In the genomic region with DNA sequence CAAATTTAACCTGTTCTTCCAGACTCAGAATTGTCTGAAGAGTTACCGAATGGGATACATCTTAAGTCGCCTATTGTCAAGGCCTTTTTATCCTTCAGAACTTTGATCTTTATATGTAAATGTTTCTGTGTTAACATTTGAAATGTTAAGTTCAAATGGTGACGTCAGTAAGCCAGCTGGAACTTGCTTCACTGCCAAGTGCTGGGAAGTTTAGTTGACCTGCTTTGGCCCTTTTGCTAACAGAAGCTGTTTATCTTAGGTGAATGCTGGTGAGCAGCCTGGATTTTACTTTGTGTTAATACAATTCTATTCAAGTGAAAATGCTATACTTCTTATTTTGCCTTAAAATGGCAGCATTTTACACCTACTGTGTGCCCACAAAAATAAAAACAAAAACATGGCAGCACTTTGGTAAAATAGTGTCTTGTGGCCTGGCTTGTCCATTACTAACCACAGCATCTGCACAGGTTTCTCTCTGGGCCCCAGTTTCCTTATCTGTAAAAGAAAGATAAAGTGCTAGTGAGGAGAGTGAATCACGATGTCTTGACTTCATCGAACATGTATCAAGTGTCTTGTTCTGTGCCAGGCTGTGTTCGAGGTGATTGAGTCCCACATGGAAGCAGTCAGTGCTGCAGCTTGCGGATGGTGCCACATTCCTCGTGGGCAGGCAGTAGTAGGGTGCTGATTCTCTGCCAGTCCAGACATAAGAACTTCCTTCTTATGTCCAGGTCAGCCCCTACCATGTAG, we compare ENCODE assay signal across 8 cellular contexts. TPM values are rescaled to one million over a fixed set of nuclear protein-coding genes. Genes with fewer than 3 reads are reported as not detected.
DNase-seq lines count a peak whose midpoint lies in the region; ATAC-seq and TF ChIP-seq lines count a peak whose summit lies in the region.

No MANE protein-coding gene starts in this region.

- H3K9me3 ChIP-seq in OCI-LY1 (ENCODE audit: low read length), result no peaks in the 10 kb centered on the region
- no peaks in the 10 kb centered on the region for H3K9me3 ChIP-seq in neural cell (ENCODE audit: low read length)

- no peak for TF ChIP-seq EP300 in neural cell (conservative IDR thresholded peaks at IDR 0.05; ENCODE audit: poor library complexity, severe bottlenecking)

- H3K27ac ChIP-seq in OCI-LY1 (ENCODE audit: low read depth, low read length, poor library complexity, severe bottlenecking) (peak overlapping the region; percentile 4), neural cell (ENCODE audit: low read length) (no peak overlapping the region)

- H4K20me1 ChIP-seq in OCI-LY1 (ENCODE audit: insufficient read depth, low read length) (0 out of 2 replicates have a peak, but pooled peaks cover 2% of the 10 kb centered on the region), neural cell (ENCODE audit: insufficient read depth) (no peaks in the 10 kb centered on the region)

- TF ChIP-seq CTCF in OCI-LY1 (IDR thresholded peaks at IDR 0.05; ENCODE audit: low read length) (no peak), epithelial cell of proximal tubule (conservative IDR thresholded peaks at IDR 0.05; ENCODE audit: low read depth, low read length) (no peak), neural cell (IDR thresholded peaks at IDR 0.05; ENCODE audit: poor library complexity, severe bottlenecking) (no peak)

- no peaks in the 10 kb centered on the region for H3F3A ChIP-seq in OCI-LY1 (ENCODE audit: insufficient read depth, low read length)
- H3F3A ChIP-seq in neural cell (ENCODE audit: insufficient read depth, low read length, poor library complexity, severe bottlenecking), result no peaks in the 10 kb centered on the region

- H3K36me3 ChIP-seq in OCI-LY1 (ENCODE audit: insufficient read depth, low read length), result peaks cover 9% of the 10 kb centered on the region; the same call in 1 of the 2 replicates
- no peaks in the 10 kb centered on the region for H3K36me3 ChIP-seq in neural cell (ENCODE audit: insufficient read depth, low read length)

- peaks cover 24% of the 10 kb centered on the region for H3K4me1 ChIP-seq in OCI-LY1 (ENCODE audit: insufficient read depth, low read length, severe bottlenecking)

- H3K79me2 ChIP-seq in OCI-LY1 (ENCODE audit: insufficient read depth, low read length) (peaks cover 50% of the 10 kb centered on the region), neural cell (replicated peaks; ENCODE audit: insufficient read depth, low read length) (peaks cover 48% of the 10 kb centered on the region)

- peaks cover 17 to 29% of the 10 kb centered on the region in 2 donors for H3K36me3 Mint-ChIP-seq in activated naive CD4-positive, alpha-beta T cell treated with anti-CD3 and anti-CD28 coated beads, Interleukin-2, amount 50 U/mL, for 72 hours

- no peak for TF ChIP-seq RAD21 in neural cell (conservative IDR thresholded peaks at IDR 0.05)

- peak overlapping the region; percentile 92 for H3K4me3 ChIP-seq in OCI-LY1 (ENCODE audit: low read depth, low read length, poor library complexity, severe bottlenecking)
- peak overlapping the region; percentile 87 for H3K4me3 ChIP-seq in epithelial cell of proximal tubule (ENCODE audit: low read depth, low read length)
- H3K4me3 ChIP-seq in neural cell (ENCODE audit: low read length), result peak overlapping the region; percentile 93

- H3K27me3 ChIP-seq in OCI-LY1 (ENCODE audit: insufficient read depth, low read length), result no peaks in the 10 kb centered on the region
- H3K27me3 ChIP-seq in neural cell (ENCODE audit: insufficient read depth, low read depth, low read length), result no peaks in the 10 kb centered on the region

- H3K9ac ChIP-seq in OCI-LY1 (ENCODE audit: low read length), result peak overlapping the region; percentile 82
- no peak overlapping the region for H3K9ac ChIP-seq in neural cell (ENCODE audit: low read length)

- no peak for ATAC-seq in activated naive CD4-positive, alpha-beta T cell treated with anti-CD3 and anti-CD28 coated beads, Interleukin-2, amount 50 U/mL, for 72 hours

- H3K9me3 Mint-ChIP-seq in activated naive CD4-positive, alpha-beta T cell treated with anti-CD3 and anti-CD28 coated beads, Interleukin-2, amount 50 U/mL, for 72 hours, result peaks cover 3 to 5% of the 10 kb centered on the region in 2 donors

- H2AFZ ChIP-seq in OCI-LY1 (ENCODE audit: low read length) (no peak overlapping the region), neural cell (ENCODE audit: low read depth, low read length) (no peak overlapping the region)

- DNase-seq in CMK (ENCODE audit: low read depth) (peak; percentile 45), epithelial cell of proximal tubule (ENCODE audit: low read depth) (peak; percentile 47), NCI-H1105 (lab: John Stamatoyannopoulos, UW) (no peak), NCI-H82 (lab: John Stamatoyannopoulos, UW) (no peak), NK-92 (lab: John Stamatoyannopoulos, UW; ENCODE audit: unreplicated experiment) (no peak)
- no peak for DNase-seq in activated naive CD4-positive, alpha-beta T cell treated with anti-CD3 and anti-CD28 coated beads, Interleukin-2, amount 50 U/mL, for 72 hours (ENCODE audit: low spot score in 2 of 2)

- no peak overlapping the region for H3K27ac Mint-ChIP-seq in activated naive CD4-positive, alpha-beta T cell treated with anti-CD3 and anti-CD28 coated beads, Interleukin-2, amount 50 U/mL, for 72 hours

- H3K4me2 ChIP-seq in OCI-LY1 (ENCODE audit: low read length) (peak overlapping the region; percentile 64), neural cell (ENCODE audit: low read length) (no peak overlapping the region)

- H3K9me2 ChIP-seq in OCI-LY1 (ENCODE audit: low read depth, low read length) (no peaks in the 10 kb centered on the region), neural cell (ENCODE audit: insufficient read depth, low read length) (no peaks in the 10 kb centered on the region)

TF ChIP-seq in neural cell, 6 proteins besides CTCF, POLR2A, EP300 and RAD21:
- TF ChIP-seq EZH2 (IDR thresholded peaks at IDR 0.05; ENCODE audit: borderline replicate concordance, insufficient read depth, low read length, poor library complexity, severe bottlenecking) (no peak), TAF1 (IDR thresholded peaks at IDR 0.05; ENCODE audit: low read depth) (no peak), POLR2AphosphoS5 (IDR thresholded peaks at IDR 0.05) (no peak), SMC3 (conservative IDR thresholded peaks at IDR 0.05; ENCODE audit: poor library complexity) (no peak), MXI1 (conservative IDR thresholded peaks at IDR 0.05; ENCODE audit: poor library complexity, severe bottlenecking) (no peak)
- TF ChIP-seq, protein P1, sequence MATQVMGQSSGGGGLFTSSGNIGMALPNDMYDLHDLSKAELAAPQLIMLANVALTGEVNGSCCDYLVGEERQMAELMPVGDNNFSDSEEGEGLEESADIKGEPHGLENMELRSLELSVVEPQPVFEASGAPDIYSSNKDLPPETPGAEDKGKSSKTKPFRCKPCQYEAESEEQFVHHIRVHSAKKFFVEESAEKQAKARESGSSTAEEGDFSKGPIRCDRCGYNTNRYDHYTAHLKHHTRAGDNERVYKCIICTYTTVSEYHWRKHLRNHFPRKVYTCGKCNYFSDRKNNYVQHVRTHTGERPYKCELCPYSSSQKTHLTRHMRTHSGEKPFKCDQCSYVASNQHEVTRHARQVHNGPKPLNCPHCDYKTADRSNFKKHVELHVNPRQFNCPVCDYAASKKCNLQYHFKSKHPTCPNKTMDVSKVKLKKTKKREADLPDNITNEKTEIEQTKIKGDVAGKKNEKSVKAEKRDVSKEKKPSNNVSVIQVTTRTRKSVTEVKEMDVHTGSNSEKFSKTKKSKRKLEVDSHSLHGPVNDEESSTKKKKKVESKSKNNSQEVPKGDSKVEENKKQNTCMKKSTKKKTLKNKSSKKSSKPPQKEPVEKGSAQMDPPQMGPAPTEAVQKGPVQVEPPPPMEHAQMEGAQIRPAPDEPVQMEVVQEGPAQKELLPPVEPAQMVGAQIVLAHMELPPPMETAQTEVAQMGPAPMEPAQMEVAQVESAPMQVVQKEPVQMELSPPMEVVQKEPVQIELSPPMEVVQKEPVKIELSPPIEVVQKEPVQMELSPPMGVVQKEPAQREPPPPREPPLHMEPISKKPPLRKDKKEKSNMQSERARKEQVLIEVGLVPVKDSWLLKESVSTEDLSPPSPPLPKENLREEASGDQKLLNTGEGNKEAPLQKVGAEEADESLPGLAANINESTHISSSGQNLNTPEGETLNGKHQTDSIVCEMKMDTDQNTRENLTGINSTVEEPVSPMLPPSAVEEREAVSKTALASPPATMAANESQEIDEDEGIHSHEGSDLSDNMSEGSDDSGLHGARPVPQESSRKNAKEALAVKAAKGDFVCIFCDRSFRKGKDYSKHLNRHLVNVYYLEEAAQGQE (IDR thresholded peaks at IDR 0.05; ENCODE audit: borderline replicate concordance), result no peak
TF ChIP-seq in neural cell: peak in this region for 0.

RNA-seq across cellular contexts. Expression of a gene that starts 2.2 kb away (rescaled TPM):
- total RNA-seq in epithelial cell of proximal tubule, result 16.0 and 16.7 TPM in 2 replicates
- polyA plus RNA-seq in neural cell, result 58.1 and 60.5 TPM in 2 replicates
- polyA minus RNA-seq in neural cell, result 28.1 and 34.1 TPM in 2 replicates
- 10 to 100 TPM; 19.7 to 24.8 TPM for total RNA-seq in activated naive CD4-positive, alpha-beta T cell treated with anti-CD3 and anti-CD28 coated beads, Interleukin-2, amount 50 U/mL, for 72 hours

RNA-seq across cellular contexts. Expression of a gene that starts 56.0 kb away (rescaled TPM):
- total RNA-seq in epithelial cell of proximal tubule, result 6.7 and 17.0 TPM in 2 replicates
- polyA plus RNA-seq in neural cell, result not detected in 2 replicates
- polyA minus RNA-seq in neural cell, result 0.35 TPM in 1 of 2 replicates, not detected in the other
- total RNA-seq in activated naive CD4-positive, alpha-beta T cell treated with anti-CD3 and anti-CD28 coated beads, Interleukin-2, amount 50 U/mL, for 72 hours, result 10 to 100 TPM in 1 of 2 donors, under 1 TPM in 1; 0.30 to 18.5 TPM

Comparison
In these comparisons a context has a peak if more than half of its experiments do, and no peak if none do; other contexts are left out.
1. DNase-seq: peak in CMK (single experiment) and epithelial cell of proximal tubule (single experiment); none in activated naive CD4-positive, alpha-beta T cell treated with anti-CD3 and anti-CD28 coated beads, Interleukin-2, amount 50 U/mL, for 72 hours (0 of 2), NCI-H1105 (single experiment), NCI-H82 (single experiment) and NK-92 (single experiment).
2. Peak in every context shown above with its lines, with median percentiles within 50 percentile points of each other: H3K4me3 ChIP-seq.